8 cellular contexts compared by ENCODE assay signal in the genomic region with DNA sequence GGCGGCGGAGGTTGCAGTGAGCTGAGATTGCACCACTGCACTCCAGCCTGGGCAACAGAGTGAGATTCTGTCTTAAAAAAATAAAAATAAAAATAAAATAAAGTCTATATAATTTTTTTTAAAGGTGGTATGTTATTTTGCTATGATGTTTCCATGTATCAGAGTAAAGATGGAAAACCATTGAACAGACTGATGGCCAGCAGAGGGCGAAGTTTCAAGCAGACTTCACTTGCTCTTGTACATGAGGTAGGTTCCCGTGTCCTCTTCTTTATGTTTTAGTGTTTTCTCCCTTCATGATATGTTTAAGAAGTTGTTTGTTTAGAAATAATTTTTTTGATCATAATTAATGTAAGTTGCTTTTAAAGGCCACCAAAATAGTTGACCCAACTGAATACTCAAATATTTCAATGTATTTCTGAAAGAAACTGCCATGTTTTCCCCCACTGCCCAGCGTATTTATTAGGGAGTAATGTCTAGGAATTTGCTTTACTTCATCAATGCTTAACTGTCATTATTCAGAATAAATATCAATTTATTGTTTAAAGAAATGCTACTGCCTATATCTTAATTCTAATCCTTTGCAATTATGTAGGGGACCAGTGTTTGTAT.
A peak's percentile ranks its signal among the peaks of the same experiment; 100 is the strongest.
DNase-seq lines count a peak whose midpoint lies in the region; TF ChIP-seq lines count a peak whose summit lies in the region.

No MANE protein-coding gene starts in this region.

- no peaks in the 10 kb centered on the region for H3K9me3 Mint-ChIP-seq in T-helper 2 cell treated with Interferon-gamma antibody and Interleukin-4, amounts not matched to agents 5 μg/mL and 100 μg/mL, for 36 hours
- peaks cover 2 to 10% (median 4%) of the 10 kb centered on the region in 5 experiments for H3K9me3 Mint-ChIP-seq in brain

- peak; percentile 53 to 67 for TF ChIP-seq CTCF in brain (conservative IDR thresholded peaks at IDR 0.05)

- no peaks in the 10 kb centered on the region for H3K4me1 Mint-ChIP-seq in T-helper 2 cell treated with Interferon-gamma antibody and Interleukin-4, amounts not matched to agents 5 μg/mL and 100 μg/mL, for 36 hours (ENCODE audit: low read depth)
- H3K4me1 Mint-ChIP-seq in brain = no peaks in the 10 kb centered on the region

- DNase-seq in NCI-H1417 (lab: John Stamatoyannopoulos, UW) = peak; percentile 9 to 60 (median 15)
- DNase-seq in NCI-H1417 treated with DMSO at 0.1 percent for 48 hours (lab: John Stamatoyannopoulos, UW) = no peak
- DNase-seq in Kasumi-1 (lab: John Stamatoyannopoulos, UW) = peak; percentile 28 to 47
- DNase-seq in T-helper 2 cell treated with Interferon-gamma antibody and Interleukin-4, amounts not matched to agents 5 μg/mL and 100 μg/mL, for 36 hours (ENCODE audit: low spot score) = peak; percentile 25
- DNase-seq in kidney glomerular epithelial cell (lab: John Stamatoyannopoulos, UW) = peak; percentile 58
- DNase-seq in stimulated activated CD4-positive, alpha-beta T cell treated with anti-CD3 and anti-CD28 coated beads, TNF-alpha, amount 100 ng/mL, for 48 hours (ENCODE audit: low read depth in 3 of 3) = peak in 2 of 3 donors; percentile 28 to 41
- no peak for DNase-seq in NOMO-1 treated with DMSO at 0.1 percent for 48 hours (lab: John Stamatoyannopoulos, UW; ENCODE audit: unreplicated experiment)

- H3K27me3 Mint-ChIP-seq in T-helper 2 cell treated with Interferon-gamma antibody and Interleukin-4, amounts not matched to agents 5 μg/mL and 100 μg/mL, for 36 hours (ENCODE audit: low read depth) = no peaks in the 10 kb centered on the region
- peaks cover 3% of the 10 kb centered on the region for H3K27me3 Mint-ChIP-seq in brain

- H3K27ac Mint-ChIP-seq in T-helper 2 cell treated with Interferon-gamma antibody and Interleukin-4, amounts not matched to agents 5 μg/mL and 100 μg/mL, for 36 hours = no peak overlapping the region
- H3K27ac Mint-ChIP-seq in brain = no peak overlapping the region

- H3K4me3 Mint-ChIP-seq in T-helper 2 cell treated with Interferon-gamma antibody and Interleukin-4, amounts not matched to agents 5 μg/mL and 100 μg/mL, for 36 hours = no peak overlapping the region
- no peak overlapping the region for H3K4me3 Mint-ChIP-seq in brain

- H3K36me3 Mint-ChIP-seq in T-helper 2 cell treated with Interferon-gamma antibody and Interleukin-4, amounts not matched to agents 5 μg/mL and 100 μg/mL, for 36 hours (ENCODE audit: low read depth) = peaks cover 9% of the 10 kb centered on the region
- H3K36me3 Mint-ChIP-seq in brain = peaks cover 43% of the 10 kb centered on the region

Comparison
In these comparisons a context has a peak if more than half of its experiments do, and no peak if none do; other contexts are left out.
1. DNase-seq: peak in NCI-H1417 (3 of 3), Kasumi-1 (2 of 2), T-helper 2 cell treated with Interferon-gamma antibody and Interleukin-4, amounts not matched to agents 5 μg/mL and 100 μg/mL, for 36 hours (single experiment), kidney glomerular epithelial cell (single experiment) and stimulated activated CD4-positive, alpha-beta T cell treated with anti-CD3 and anti-CD28 coated beads, TNF-alpha, amount 100 ng/mL, for 48 hours (2 of 3); none in NCI-H1417 treated with DMSO at 0.1 percent for 48 hours (single experiment) and NOMO-1 treated with DMSO at 0.1 percent for 48 hours (single experiment).